Comparison of ENCODE assay signal across 9 cellular contexts in genomic region chr22:45318168-45318557, GRCh38. TPM values are rescaled to one million over a fixed set of nuclear protein-coding genes. Genes with fewer than 3 reads are reported as not detected.
DNase-seq lines count a peak whose midpoint lies in the region; ATAC-seq and TF ChIP-seq lines count a peak whose summit lies in the region.
"Had no signal": no experiment of that assay in that cellular context is flagged by ENCODE, and none has a peak within 500 bp of the region (broad histone marks: within the 10 kb centered on the region; RNA-seq: fewer than 3 reads in every experiment).

No MANE protein-coding gene starts in this region.

- peaks cover 13% of the 10 kb centered on the region for H3K36me3 Mint-ChIP-seq in activated naive CD8-positive, alpha-beta T cell treated with anti-CD3 and anti-CD28 coated beads, Interleukin-2, amount 10 ng/mL, durations not matched to agents 7 days and 5 days

- in situ Hi-C loops in GM13977 (cut with MboI; ENCODE audit: low pct_unique_long_range_greater_than_20kb, low sequenced_read_pairs, unreplicated experiment) = no loop called here

- H3K27me3 Mint-ChIP-seq in activated naive CD8-positive, alpha-beta T cell treated with anti-CD3 and anti-CD28 coated beads, Interleukin-2, amount 10 ng/mL, durations not matched to agents 7 days and 5 days = no peaks in the 10 kb centered on the region

- H3K9me3 ChIP-seq in SJCRH30 (replicated peaks) = no peaks in the 10 kb centered on the region
- H3K9me3 ChIP-seq in heart left ventricle = no peaks in the 10 kb centered on the region

- H3K4me1 ChIP-seq in SJCRH30 (peaks cover 13% of the 10 kb centered on the region), heart left ventricle (peaks cover 0 to 74% (median 42%) of the 10 kb centered on the region in 12 donors), rectal smooth muscle tissue (ENCODE audit: control insufficient read depth, insufficient read depth, low read length) (peaks cover 24% of the 10 kb centered on the region)

- H3K4me3 ChIP-seq in SJCRH30 (peak overlapping the region; percentile 26), heart left ventricle (peak overlapping the region in 7 of 12 donors; percentile 2 to 38 (median 18)), rectal smooth muscle tissue (ENCODE audit: low read length) (peak overlapping the region; percentile 33)

- intact Hi-C loops in heart left ventricle (cut with DNase I) = loop anchor here in 5 of 10 donors (1.0 to 10.0 kb wide), 5 partner anchors 16 to 119 kb away; partner anchors contain the start of genes RIBC2 (in 1 of the 5) and SMC1B (in 1 of the 5)

- H3K27me3 ChIP-seq in SJCRH30 = no peaks in the 10 kb centered on the region
- no peaks in the 10 kb centered on the region for H3K27me3 ChIP-seq in heart left ventricle
- H3K27me3 ChIP-seq in rectal smooth muscle tissue (ENCODE audit: control insufficient read depth, insufficient read depth, low read length) = no peaks in the 10 kb centered on the region

- TF ChIP-seq CTCF in GM13977 (IDR thresholded peaks at IDR 0.05; ENCODE audit: extremely low read depth, insufficient read depth, missing control alignments) (no peak), heart left ventricle (IDR thresholded peaks at IDR 0.05) (no peak)

- H3K27ac Mint-ChIP-seq in activated naive CD8-positive, alpha-beta T cell treated with anti-CD3 and anti-CD28 coated beads, Interleukin-2, amount 10 ng/mL, durations not matched to agents 7 days and 5 days = peak overlapping the region; percentile 99

- POLR2A ChIA-PET in activated naive CD8-positive, alpha-beta T cell treated with anti-CD3 and anti-CD28 coated beads, Interleukin-2, amount 10 ng/mL, durations not matched to agents 7 days and 5 days (lab: Charles Lee) = interaction anchor here (0.7 to 4.9 kb wide), 8 partner anchors 8 to 154 kb away, joined by 3 to 28 read pairs (median 6); partner anchors contain the start of genes FAM118A, NUP50, RIBC2 and SMC1B

- peak overlapping the region; percentile 86 for H3K4me3 Mint-ChIP-seq in activated naive CD8-positive, alpha-beta T cell treated with anti-CD3 and anti-CD28 coated beads, Interleukin-2, amount 10 ng/mL, durations not matched to agents 7 days and 5 days

- peak overlapping the region; percentile 40 for H3K27ac ChIP-seq in SJCRH30
- peak overlapping the region; percentile 35 to 92 (median 74) for H3K27ac ChIP-seq in heart left ventricle
- peak overlapping the region; percentile 93 for H3K27ac ChIP-seq in rectal smooth muscle tissue (ENCODE audit: low read depth, low read length)

- H3K36me3 ChIP-seq in SJCRH30 (no peaks in the 10 kb centered on the region), heart left ventricle (peaks cover 0 to 13% (median 8%) of the 10 kb centered on the region in 9 donors), rectal smooth muscle tissue (ENCODE audit: control insufficient read depth, insufficient read depth, low read length) (peaks cover 5% of the 10 kb centered on the region)

- TF ChIP-seq POLR2A in heart left ventricle (IDR thresholded peaks at IDR 0.05) = no peak

- no peak overlapping the region for H3K9ac ChIP-seq in rectal smooth muscle tissue (ENCODE audit: low read length)

- H3K9me3 Mint-ChIP-seq in activated naive CD8-positive, alpha-beta T cell treated with anti-CD3 and anti-CD28 coated beads, Interleukin-2, amount 10 ng/mL, durations not matched to agents 7 days and 5 days = no peaks in the 10 kb centered on the region

- DNase-seq in GM13977 (ENCODE audit: low spot score) (peak; percentile 83), HS-27A (ENCODE audit: low read depth) (peak; percentile 50), SJCRH30 (peak; percentile 72 to 81), heart left ventricle (peak; percentile 75 to 85 (median 83)), ureter (ENCODE audit: low spot score) (peak; percentile 82), AML-193 (lab: John Stamatoyannopoulos, UW) (no peak)
- DNase-seq in activated naive CD8-positive, alpha-beta T cell treated with anti-CD3 and anti-CD28 coated beads, Interleukin-2, amount 10 ng/mL, durations not matched to agents 7 days and 5 days = peak; percentile 74

- 10 to 15% (median 12%) methylated on average over 8 of the region's 8 CpGs for WGBS in heart left ventricle, 4 donors

- peak; percentile 86 for ATAC-seq in activated naive CD8-positive, alpha-beta T cell treated with anti-CD3 and anti-CD28 coated beads, Interleukin-2, amount 10 ng/mL, durations not matched to agents 7 days and 5 days (ENCODE audit: low read depth)
- ATAC-seq in heart left ventricle = peak in 3 of 4 donors; percentile 28 to 77 (median 73)

- peaks cover 53% of the 10 kb centered on the region for H3K4me1 Mint-ChIP-seq in activated naive CD8-positive, alpha-beta T cell treated with anti-CD3 and anti-CD28 coated beads, Interleukin-2, amount 10 ng/mL, durations not matched to agents 7 days and 5 days

RNA-seq across cellular contexts. Expression of gene FAM118A, which starts 8.4 kb away (rescaled TPM):
- 11.6 and 13.8 TPM in 2 replicates for total RNA-seq in SJCRH30 (2014; rRNA removed; shearing (Covaris generic))
- total RNA-seq in activated naive CD8-positive, alpha-beta T cell treated with anti-CD3 and anti-CD28 coated beads, Interleukin-2, amount 10 ng/mL, durations not matched to agents 7 days and 5 days = 10 to 100 TPM; 71.9 to 77.0 TPM
- total RNA-seq in heart left ventricle (10 to 100 TPM in 6 of 9 donors, 1 to 10 TPM in 3; 4.0 to 46.8 (median 15.0) TPM), ureter (52.7 TPM)
- polyA plus RNA-seq in heart left ventricle = 10 to 100 TPM; 13.1 to 17.4 TPM

RNA-seq across cellular contexts. Expression of gene UPK3A, which starts 33.4 kb away (rescaled TPM):
- not detected in 2 replicates for total RNA-seq in SJCRH30 (2014; rRNA removed; shearing (Covaris generic))
- total RNA-seq in activated naive CD8-positive, alpha-beta T cell treated with anti-CD3 and anti-CD28 coated beads, Interleukin-2, amount 10 ng/mL, durations not matched to agents 7 days and 5 days = not detected
- total RNA-seq in heart left ventricle = under 1 TPM in 2 of 9 donors, not detected in 7; 0.34 to 0.45 TPM
- under 1 TPM in 1 of 2 donors, not detected in 1; 0.15 TPM for polyA plus RNA-seq in heart left ventricle
- total RNA-seq in ureter = 233 TPM
- total RNA-seq: subcutaneous adipose tissue had no signal

Comparison
In these comparisons a context has a peak if more than half of its experiments do, and no peak if none do; other contexts are left out.
1. DNase-seq: peak in GM13977 (single experiment), HS-27A (single experiment), SJCRH30 (2 of 2), activated naive CD8-positive, alpha-beta T cell treated with anti-CD3 and anti-CD28 coated beads, Interleukin-2, amount 10 ng/mL, durations not matched to agents 7 days and 5 days (single experiment), heart left ventricle (5 of 5) and ureter (single experiment); none in AML-193 (0 of 2).
2. H3K27ac ChIP-seq: peak in every context shown above with its lines; median percentile 93 in rectal smooth muscle tissue; 74 in heart left ventricle; 40 in SJCRH30.
3. RNA of gene UPK3A, which starts 33.4 kb away (total RNA-seq): 233 TPM in ureter (single experiment); not detected in SJCRH30, not detected in activated naive CD8-positive, alpha-beta T cell treated with anti-CD3 and anti-CD28 coated beads, Interleukin-2, amount 10 ng/mL, durations not matched to agents 7 days and 5 days and 0.34 to 0.45 TPM in heart left ventricle; every median in the first group is over 100 times any median in the second.
4. Peak in every context shown above with its lines, with median percentiles within 50 percentile points of each other: H3K4me3 ChIP-seq.